8 cellular contexts compared by ENCODE assay signal in the genomic region with DNA sequence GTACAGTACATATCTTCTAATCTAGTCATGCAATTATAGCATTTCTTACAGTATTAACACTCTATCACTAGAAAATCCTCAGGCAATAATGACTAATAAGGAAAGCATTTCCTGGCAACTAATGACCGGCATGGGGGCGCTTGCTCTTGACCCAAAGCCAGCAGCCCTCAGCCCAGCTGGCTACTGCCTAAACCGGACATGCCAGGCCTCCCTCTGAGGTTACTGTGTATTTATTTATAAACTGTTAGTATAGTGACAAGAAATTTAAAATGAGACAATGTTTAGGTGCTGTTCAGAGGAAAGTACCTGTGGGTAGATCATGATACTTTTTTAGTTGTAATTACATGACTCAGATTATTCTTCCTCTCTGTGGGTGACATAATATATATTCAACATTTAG.
DNase-seq lines count a peak whose midpoint lies in the region; ATAC-seq, FAIRE-seq and TF ChIP-seq lines count a peak whose summit lies in the region.

No MANE protein-coding gene starts in this region.

- H3K4me3 Mint-ChIP-seq in nephron, result no peak overlapping the region
- no peak overlapping the region for H3K4me3 Mint-ChIP-seq in activated CD8-positive, alpha-beta memory T cell treated with anti-CD3 and anti-CD28 coated beads, Interleukin-2, amount 10 ng/mL, durations not matched to agents 7 days and 5 days

- in situ Hi-C loops in astrocyte of the spinal cord (cut with HindIII; ENCODE audit: low sequenced_read_pairs), result no loop called here

- CTCF ChIA-PET in activated CD8-positive, alpha-beta memory T cell treated with anti-CD3 and anti-CD28 coated beads, Interleukin-2, amount 10 ng/mL, durations not matched to agents 7 days and 5 days (lab: Charles Lee), result no interaction called here

- peaks cover 4% of the 10 kb centered on the region for H3K9me3 Mint-ChIP-seq in nephron
- no peaks in the 10 kb centered on the region for H3K9me3 Mint-ChIP-seq in activated CD8-positive, alpha-beta memory T cell treated with anti-CD3 and anti-CD28 coated beads, Interleukin-2, amount 10 ng/mL, durations not matched to agents 7 days and 5 days (ENCODE audit: low read depth)

- H3K27me3 Mint-ChIP-seq in nephron (ENCODE audit: low read depth), result peaks cover 7% of the 10 kb centered on the region
- peaks cover 5% of the 10 kb centered on the region for H3K27me3 Mint-ChIP-seq in activated CD8-positive, alpha-beta memory T cell treated with anti-CD3 and anti-CD28 coated beads, Interleukin-2, amount 10 ng/mL, durations not matched to agents 7 days and 5 days

- no peak for FAIRE-seq in D721Med (lab: Jason Lieb, UNC)

- DNase-seq in A172 (ENCODE audit: low spot score) (peak; percentile 99), GM19238 (ENCODE audit: insufficient read length, low spot score) (peak; percentile 3), astrocyte of the spinal cord (ENCODE audit: low read depth, low spot score) (peak; percentile 96), D721Med (ENCODE audit: insufficient read length, low spot score) (no peak)
- no peak for DNase-seq in activated CD8-positive, alpha-beta memory T cell treated with anti-CD3 and anti-CD28 coated beads, Interleukin-2, amount 10 ng/mL, durations not matched to agents 7 days and 5 days
- no peak for DNase-seq in stimulated activated CD8-positive, alpha-beta memory T cell treated with anti-CD3 and anti-CD28 coated beads, Interleukin-4, amount 100 ng/mL, for 48 hours

- ATAC-seq in HG03354 (IDR thresholded peaks at IDR 0.05; ENCODE audit: poor library complexity, severe bottlenecking, unreplicated experiment), result peak; percentile 89
- no peak for ATAC-seq in activated CD8-positive, alpha-beta memory T cell treated with anti-CD3 and anti-CD28 coated beads, Interleukin-2, amount 10 ng/mL, durations not matched to agents 7 days and 5 days

- no peaks in the 10 kb centered on the region for H3K36me3 Mint-ChIP-seq in nephron (ENCODE audit: low read depth)
- H3K36me3 Mint-ChIP-seq in activated CD8-positive, alpha-beta memory T cell treated with anti-CD3 and anti-CD28 coated beads, Interleukin-2, amount 10 ng/mL, durations not matched to agents 7 days and 5 days, result no peaks in the 10 kb centered on the region

- H3K27ac Mint-ChIP-seq in nephron, result peak overlapping the region; percentile 1 to 50 (median 43)
- H3K27ac Mint-ChIP-seq in activated CD8-positive, alpha-beta memory T cell treated with anti-CD3 and anti-CD28 coated beads, Interleukin-2, amount 10 ng/mL, durations not matched to agents 7 days and 5 days, result no peak overlapping the region

- H3K4me1 Mint-ChIP-seq in nephron, result peaks cover 21% of the 10 kb centered on the region
- no peaks in the 10 kb centered on the region for H3K4me1 Mint-ChIP-seq in activated CD8-positive, alpha-beta memory T cell treated with anti-CD3 and anti-CD28 coated beads, Interleukin-2, amount 10 ng/mL, durations not matched to agents 7 days and 5 days

- TF ChIP-seq CTCF in astrocyte of the spinal cord (IDR thresholded peaks at IDR 0.05; ENCODE audit: low read depth, low read length) (no peak), nephron (IDR thresholded peaks at IDR 0.05; ENCODE audit: unreplicated experiment in 3 of 3) (no peak), D721Med (IDR thresholded peaks at IDR 0.05; ENCODE audit: insufficient read depth, missing control alignments) (no peak)

- H3K4me3 ChIP-seq in astrocyte of the spinal cord (ENCODE audit: low read depth, low read length), result no peak overlapping the region

Comparison
In these comparisons a context has a peak if more than half of its experiments do, and no peak if none do; other contexts are left out.
1. DNase-seq: peak in A172 (single experiment), GM19238 (single experiment) and astrocyte of the spinal cord (single experiment); none in activated CD8-positive, alpha-beta memory T cell treated with anti-CD3 and anti-CD28 coated beads, Interleukin-2, amount 10 ng/mL, durations not matched to agents 7 days and 5 days (single experiment), D721Med (single experiment) and stimulated activated CD8-positive, alpha-beta memory T cell treated with anti-CD3 and anti-CD28 coated beads, Interleukin-4, amount 100 ng/mL, for 48 hours (single experiment).